1 cellular context compared by ENCODE assay signal in the genomic region with DNA sequence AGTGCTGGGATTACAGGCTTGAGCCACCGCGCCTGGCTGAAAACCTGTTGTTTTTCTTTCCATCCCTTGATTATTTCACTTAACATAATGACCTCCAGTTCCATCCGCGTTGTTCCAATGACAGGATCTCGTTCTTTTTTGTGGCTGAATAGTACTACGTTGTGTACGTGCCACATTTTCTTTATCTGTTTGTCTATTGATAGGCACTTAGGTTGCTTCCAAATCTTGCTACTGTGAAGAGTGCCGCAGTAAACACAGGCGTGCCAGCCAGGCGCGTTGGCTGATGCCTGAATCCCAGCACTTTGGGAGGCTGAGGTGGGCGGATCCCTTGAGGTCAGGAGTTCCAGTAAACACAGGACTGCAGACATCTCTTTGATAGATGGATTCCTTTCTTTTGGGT.
A peak's percentile ranks its signal among the peaks of the same experiment; 100 is the strongest.
TF ChIP-seq lines count a peak whose summit lies in the region.
"Not testable (repeated sequence)": the region's sequence is repeated elsewhere in the genome, so short reads cannot be mapped to it uniquely, and the experiment has no call there.

No MANE protein-coding gene starts in this region.

TF ChIP-seq in HepG2, 621 proteins besides CTCF, POLR2A, EP300 and RAD21 (continued from another document):
- not testable (repeated sequence) for TF ChIP-seq FOXP1 (IDR thresholded peaks at IDR 0.05); SOX6 (IDR thresholded peaks at IDR 0.05); CREM (CRISPR knock-in tag; IDR thresholded peaks at IDR 0.05); SOX13 (IDR thresholded peaks at IDR 0.05); FOXA1 (IDR thresholded peaks at IDR 0.05); LCORL (IDR thresholded peaks at IDR 0.05)
- TF ChIP-seq FOXP1 (CRISPR knock-in tag; IDR thresholded peaks at IDR 0.05) (peak; percentile 90), HDAC1 (CRISPR knock-in tag; IDR thresholded peaks at IDR 0.05) (0 out of 2 replicates have a peak, but pooled peaks have one; percentile 35), SP5 (CRISPR knock-in tag; IDR thresholded peaks at IDR 0.05; ENCODE audit: borderline replicate concordance, low read depth) (peak; percentile 81), SAP130 (CRISPR knock-in tag; IDR thresholded peaks at IDR 0.05; ENCODE audit: low read depth) (peak; percentile 49), MTERF4 (CRISPR knock-in tag; IDR thresholded peaks at IDR 0.05) (peak; percentile 3; the same call in 1 of the 2 replicates), HMG20A (CRISPR knock-in tag; IDR thresholded peaks at IDR 0.05; ENCODE audit: borderline replicate concordance) (0 out of 2 replicates have a peak, but pooled peaks have one; percentile 16), GATAD2A (CRISPR knock-in tag; IDR thresholded peaks at IDR 0.05) (peak; percentile 42; the same call in 1 of the 2 replicates), DPF2 (CRISPR knock-in tag; IDR thresholded peaks at IDR 0.05; ENCODE audit: borderline replicate concordance, low read depth) (0 out of 2 replicates have a peak, but pooled peaks have one; percentile 39), TCF7 (IDR thresholded peaks at IDR 0.05; ENCODE audit: low read depth) (peak; percentile 67), RARA (CRISPR knock-in tag; IDR thresholded peaks at IDR 0.05) (peak; percentile 63), CEBPG (CRISPR knock-in tag; IDR thresholded peaks at IDR 0.05) (0 out of 2 replicates have a peak, but pooled peaks have one; percentile 17), RXRA (CRISPR knock-in tag; IDR thresholded peaks at IDR 0.05) (peak; percentile 63; the same call in 1 of the 2 replicates), FOXA3 (CRISPR knock-in tag; IDR thresholded peaks at IDR 0.05) (peak; percentile 64), ZNF292 (CRISPR knock-in tag; IDR thresholded peaks at IDR 0.05; ENCODE audit: borderline replicate concordance, low read depth) (0 out of 2 replicates have a peak, but pooled peaks have one; percentile 44), ZBTB34 (CRISPR knock-in tag; IDR thresholded peaks at IDR 0.05) (peak; percentile 67; the same call in 1 of the 2 replicates), RCOR2 (CRISPR knock-in tag; IDR thresholded peaks at IDR 0.05) (peak; percentile 21; the same call in 1 of the 2 replicates), ELF3 (CRISPR knock-in tag; IDR thresholded peaks at IDR 0.05) (peak; percentile 57; the same call in 1 of the 2 replicates), FOXO1 (CRISPR knock-in tag; IDR thresholded peaks at IDR 0.05) (peak; percentile 72; the same call in 1 of the 2 replicates), SOX5 (CRISPR knock-in tag; IDR thresholded peaks at IDR 0.05; ENCODE audit: borderline replicate concordance) (peak; percentile 69; the same call in 1 of the 2 replicates), ZNF317 (CRISPR knock-in tag; IDR thresholded peaks at IDR 0.05) (peak; percentile 82), HDAC2 (CRISPR knock-in tag; IDR thresholded peaks at IDR 0.05) (peak; percentile 52; the same call in 1 of the 2 replicates), NR2F6 (IDR thresholded peaks at IDR 0.05) (peak; percentile 48; the same call in 1 of the 2 replicates), NR2F6 (CRISPR knock-in tag; IDR thresholded peaks at IDR 0.05) (peak; percentile 83), SOX6 (CRISPR knock-in tag; IDR thresholded peaks at IDR 0.05) (0 out of 2 replicates have a peak, but pooled peaks have one; percentile 10), CREM (IDR thresholded peaks at IDR 0.05) (0 out of 2 replicates have a peak, but pooled peaks have one; percentile 4), SOX13 (CRISPR knock-in tag; conservative IDR thresholded peaks at IDR 0.05 in 1 of 2, IDR thresholded peaks at IDR 0.05 in 1 of 2) (peak in 1 of 2 experiments; percentile 17; a peak in 1 of 4 replicates), FOXA1 (CRISPR knock-in tag; IDR thresholded peaks at IDR 0.05) (peak; percentile 49; the same call in 1 of the 2 replicates), MED1 (CRISPR knock-in tag; IDR thresholded peaks at IDR 0.05) (peak; percentile 50; the same call in 1 of the 2 replicates), ARID5B (CRISPR knock-in tag; IDR thresholded peaks at IDR 0.05) (peak; percentile 55; the same call in 1 of the 2 replicates), LCORL (CRISPR knock-in tag; IDR thresholded peaks at IDR 0.05) (peak; percentile 57; the same call in 1 of the 2 replicates), SALL1 (CRISPR knock-in tag; IDR thresholded peaks at IDR 0.05) (peak; percentile 37), ETV5 (CRISPR knock-in tag; IDR thresholded peaks at IDR 0.05; ENCODE audit: borderline replicate concordance) (peak; percentile 18; the same call in 1 of the 2 replicates)
- TF ChIP-seq, protein P1, sequence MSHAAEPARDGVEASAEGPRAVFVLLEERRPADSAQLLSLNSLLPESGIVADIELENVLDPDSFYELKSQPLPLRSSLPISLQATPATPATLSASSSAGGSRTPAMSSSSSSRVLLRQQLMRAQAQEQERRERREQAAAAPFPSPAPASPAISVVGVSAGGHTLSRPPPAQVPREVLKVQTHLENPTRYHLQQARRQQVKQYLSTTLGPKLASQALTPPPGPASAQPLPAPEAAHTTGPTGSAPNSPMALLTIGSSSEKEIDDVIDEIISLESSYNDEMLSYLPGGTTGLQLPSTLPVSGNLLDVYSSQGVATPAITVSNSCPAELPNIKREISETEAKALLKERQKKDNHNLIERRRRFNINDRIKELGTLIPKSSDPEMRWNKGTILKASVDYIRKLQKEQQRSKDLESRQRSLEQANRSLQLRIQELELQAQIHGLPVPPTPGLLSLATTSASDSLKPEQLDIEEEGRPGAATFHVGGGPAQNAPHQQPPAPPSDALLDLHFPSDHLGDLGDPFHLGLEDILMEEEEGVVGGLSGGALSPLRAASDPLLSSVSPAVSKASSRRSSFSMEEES (CRISPR knock-in tag; IDR thresholded peaks at IDR 0.05) = peak; percentile 30; the same call in 1 of the 2 replicates
- TF ChIP-seq, protein P2, sequence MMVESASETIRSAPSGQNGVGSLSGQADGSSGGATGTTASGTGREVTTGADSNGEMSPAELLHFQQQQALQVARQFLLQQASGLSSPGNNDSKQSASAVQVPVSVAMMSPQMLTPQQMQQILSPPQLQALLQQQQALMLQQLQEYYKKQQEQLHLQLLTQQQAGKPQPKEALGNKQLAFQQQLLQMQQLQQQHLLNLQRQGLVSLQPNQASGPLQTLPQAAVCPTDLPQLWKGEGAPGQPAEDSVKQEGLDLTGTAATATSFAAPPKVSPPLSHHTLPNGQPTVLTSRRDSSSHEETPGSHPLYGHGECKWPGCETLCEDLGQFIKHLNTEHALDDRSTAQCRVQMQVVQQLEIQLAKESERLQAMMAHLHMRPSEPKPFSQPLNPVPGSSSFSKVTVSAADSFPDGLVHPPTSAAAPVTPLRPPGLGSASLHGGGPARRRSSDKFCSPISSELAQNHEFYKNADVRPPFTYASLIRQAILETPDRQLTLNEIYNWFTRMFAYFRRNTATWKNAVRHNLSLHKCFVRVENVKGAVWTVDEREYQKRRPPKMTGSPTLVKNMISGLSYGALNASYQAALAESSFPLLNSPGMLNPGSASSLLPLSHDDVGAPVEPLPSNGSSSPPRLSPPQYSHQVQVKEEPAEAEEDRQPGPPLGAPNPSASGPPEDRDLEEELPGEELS (CRISPR knock-in tag; IDR thresholded peaks at IDR 0.05) = peak; percentile 85
- TF ChIP-seq, protein P3, sequence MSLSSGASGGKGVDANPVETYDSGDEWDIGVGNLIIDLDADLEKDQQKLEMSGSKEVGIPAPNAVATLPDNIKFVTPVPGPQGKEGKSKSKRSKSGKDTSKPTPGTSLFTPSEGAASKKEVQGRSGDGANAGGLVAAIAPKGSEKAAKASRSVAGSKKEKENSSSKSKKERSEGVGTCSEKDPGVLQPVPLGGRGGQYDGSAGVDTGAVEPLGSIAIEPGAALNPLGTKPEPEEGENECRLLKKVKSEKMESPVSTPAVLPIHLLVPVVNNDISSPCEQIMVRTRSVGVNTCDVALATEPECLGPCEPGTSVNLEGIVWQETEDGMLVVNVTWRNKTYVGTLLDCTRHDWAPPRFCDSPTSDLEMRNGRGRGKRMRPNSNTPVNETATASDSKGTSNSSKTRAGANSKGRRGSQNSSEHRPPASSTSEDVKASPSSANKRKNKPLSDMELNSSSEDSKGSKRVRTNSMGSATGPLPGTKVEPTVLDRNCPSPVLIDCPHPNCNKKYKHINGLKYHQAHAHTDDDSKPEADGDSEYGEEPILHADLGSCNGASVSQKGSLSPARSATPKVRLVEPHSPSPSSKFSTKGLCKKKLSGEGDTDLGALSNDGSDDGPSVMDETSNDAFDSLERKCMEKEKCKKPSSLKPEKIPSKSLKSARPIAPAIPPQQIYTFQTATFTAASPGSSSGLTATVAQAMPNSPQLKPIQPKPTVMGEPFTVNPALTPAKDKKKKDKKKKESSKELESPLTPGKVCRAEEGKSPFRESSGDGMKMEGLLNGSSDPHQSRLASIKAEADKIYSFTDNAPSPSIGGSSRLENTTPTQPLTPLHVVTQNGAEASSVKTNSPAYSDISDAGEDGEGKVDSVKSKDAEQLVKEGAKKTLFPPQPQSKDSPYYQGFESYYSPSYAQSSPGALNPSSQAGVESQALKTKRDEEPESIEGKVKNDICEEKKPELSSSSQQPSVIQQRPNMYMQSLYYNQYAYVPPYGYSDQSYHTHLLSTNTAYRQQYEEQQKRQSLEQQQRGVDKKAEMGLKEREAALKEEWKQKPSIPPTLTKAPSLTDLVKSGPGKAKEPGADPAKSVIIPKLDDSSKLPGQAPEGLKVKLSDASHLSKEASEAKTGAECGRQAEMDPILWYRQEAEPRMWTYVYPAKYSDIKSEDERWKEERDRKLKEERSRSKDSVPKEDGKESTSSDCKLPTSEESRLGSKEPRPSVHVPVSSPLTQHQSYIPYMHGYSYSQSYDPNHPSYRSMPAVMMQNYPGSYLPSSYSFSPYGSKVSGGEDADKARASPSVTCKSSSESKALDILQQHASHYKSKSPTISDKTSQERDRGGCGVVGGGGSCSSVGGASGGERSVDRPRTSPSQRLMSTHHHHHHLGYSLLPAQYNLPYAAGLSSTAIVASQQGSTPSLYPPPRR (CRISPR knock-in tag; IDR thresholded peaks at IDR 0.05; ENCODE audit: borderline replicate concordance) = peak; percentile 42; the same call in 1 of the 2 replicates
